In genomic region chr3:45666729-45667440, GRCh38 we compare ENCODE assay signal across 12 cellular contexts. TPM values are rescaled to one million over a fixed set of nuclear protein-coding genes. Genes with fewer than 3 reads are reported as not detected.
DNase-seq lines count a peak whose midpoint lies in the region; ATAC-seq, FAIRE-seq and TF ChIP-seq lines count a peak whose summit lies in the region.
"Had no signal": no experiment of that assay in that cellular context is flagged by ENCODE, and none has a peak within 500 bp of the region (broad histone marks: within the 10 kb centered on the region; RNA-seq: fewer than 3 reads in every experiment).

No MANE protein-coding gene starts in this region.

- peaks cover 56% of the 10 kb centered on the region for H3K4me1 Mint-ChIP-seq in activated CD4-positive, alpha-beta memory T cell treated with anti-CD3 and anti-CD28 coated beads, Interleukin-2, amount 10 ng/mL, durations not matched to agents 7 days and 5 days

- no peak overlapping the region for H3K4me3 Mint-ChIP-seq in activated CD4-positive, alpha-beta memory T cell treated with anti-CD3 and anti-CD28 coated beads, Interleukin-2, amount 10 ng/mL, durations not matched to agents 7 days and 5 days

- H3K27me3 ChIP-seq in foreskin keratinocyte (no peaks in the 10 kb centered on the region), skeletal muscle tissue (ENCODE audit: control insufficient read depth in 3 of 3, insufficient read depth in 3 of 3, low read length in 3 of 3) (no peaks in the 10 kb centered on the region), HAP-1 (ENCODE audit: low read depth) (no peaks in the 10 kb centered on the region)

- peak overlapping the region; percentile 20 for H3K27ac Mint-ChIP-seq in activated CD4-positive, alpha-beta memory T cell treated with anti-CD3 and anti-CD28 coated beads, Interleukin-2, amount 10 ng/mL, durations not matched to agents 7 days and 5 days
- H3K27ac Mint-ChIP-seq: IgD-negative memory B cell had no signal

- H3K9ac ChIP-seq in skeletal muscle tissue (ENCODE audit: low read depth in 1 of 3, low read length in 3 of 3), result no peak overlapping the region

- no peaks in the 10 kb centered on the region for H3K27me3 Mint-ChIP-seq in activated CD4-positive, alpha-beta memory T cell treated with anti-CD3 and anti-CD28 coated beads, Interleukin-2, amount 10 ng/mL, durations not matched to agents 7 days and 5 days
- H3K27me3 Mint-ChIP-seq: IgD-negative memory B cell had no signal

- H3K27ac ChIP-seq in foreskin keratinocyte, result no peak overlapping the region
- H3K27ac ChIP-seq in skeletal muscle tissue (ENCODE audit: low read depth, low read length), result peak overlapping the region; percentile 53

- H3K4me1 ChIP-seq in foreskin keratinocyte, result peaks cover 19% of the 10 kb centered on the region
- H3K4me1 ChIP-seq in skeletal muscle tissue (ENCODE audit: control insufficient read depth in 3 of 3, insufficient read depth in 3 of 3, low read length in 3 of 3), result peaks cover 32 to 40% (median 37%) of the 10 kb centered on the region in 3 donors
- no peaks in the 10 kb centered on the region for H3K4me1 ChIP-seq in HAP-1

- FAIRE-seq in GM12891 (lab: Jason Lieb, UNC), result no peak
- FAIRE-seq: GM12878, keratinocyte had no signal

- peaks cover 46% of the 10 kb centered on the region for H3K36me3 Mint-ChIP-seq in activated CD4-positive, alpha-beta memory T cell treated with anti-CD3 and anti-CD28 coated beads, Interleukin-2, amount 10 ng/mL, durations not matched to agents 7 days and 5 days (ENCODE audit: low read depth)

- no peaks in the 10 kb centered on the region for H3K9me3 ChIP-seq in skeletal muscle tissue (ENCODE audit: control insufficient read depth in 3 of 3, low read length in 3 of 3)
- no peaks in the 10 kb centered on the region for H3K9me3 ChIP-seq in HAP-1

- TF ChIP-seq CTCF in foreskin keratinocyte (conservative IDR thresholded peaks at IDR 0.05), result no peak

- H3K4me3 ChIP-seq in skeletal muscle tissue (ENCODE audit: low read length in 3 of 3) (no peak overlapping the region), HAP-1 (no peak overlapping the region)
- H3K4me3 ChIP-seq: GM12878 had no signal

- TF ChIP-seq POLR2A in GM12891 (IDR thresholded peaks at IDR 0.05; ENCODE audit: low read depth, low read length), result no peak

- DNase-seq in HS-27A (ENCODE audit: low read depth) (peak; percentile 92), foreskin keratinocyte (peak; percentile 55 to 72), GM12891 (ENCODE audit: insufficient read length, low spot score) (no peak), NCI-H446 treated with DMSO at 0.1 percent for 48 hours (lab: John Stamatoyannopoulos, UW) (no peak), HAP-1 (ENCODE audit: low spot score in 2 of 2) (no peak)
- no peak for DNase-seq in activated CD4-positive, alpha-beta memory T cell treated with anti-CD3 and anti-CD28 coated beads, Interleukin-2, amount 10 ng/mL, durations not matched to agents 7 days and 5 days
- DNase-seq: GOT3 had no signal

- POLR2A ChIA-PET in activated CD4-positive, alpha-beta memory T cell treated with anti-CD3 and anti-CD28 coated beads, Interleukin-2, amount 10 ng/mL, durations not matched to agents 7 days and 5 days (lab: Charles Lee), result interaction anchor here (0.6 to 3.3 kb wide), 6 partner anchors 10 to 72 kb away, joined by 3 to 20 read pairs (median 4); partner anchors contain the start of genes LIMD1 and SACM1L

- in situ Hi-C loops in HAP-1 (cut with MboI; ENCODE audit: low sequenced_read_pairs), result loop anchor here (25.0 kb wide), 1 partner anchor 455 kb away; no protein-coding TSS in a partner anchor

- ATAC-seq in foreskin keratinocyte (no peak), GM19035 (IDR thresholded peaks at IDR 0.05; ENCODE audit: unreplicated experiment) (no peak)
- ATAC-seq: GM12878 had no signal

- H3K9me3 Mint-ChIP-seq in activated CD4-positive, alpha-beta memory T cell treated with anti-CD3 and anti-CD28 coated beads, Interleukin-2, amount 10 ng/mL, durations not matched to agents 7 days and 5 days, result no peaks in the 10 kb centered on the region
- H3K9me3 Mint-ChIP-seq: IgD-negative memory B cell had no signal

- H3K36me3 ChIP-seq in skeletal muscle tissue (ENCODE audit: control insufficient read depth in 3 of 3, insufficient read depth in 3 of 3, low read length in 3 of 3), result peaks cover 5 to 27% (median 20%) of the 10 kb centered on the region in 3 donors
- H3K36me3 ChIP-seq in HAP-1 (replicated peaks), result peaks cover 53% of the 10 kb centered on the region

- CTCF ChIA-PET in activated CD4-positive, alpha-beta memory T cell treated with anti-CD3 and anti-CD28 coated beads, Interleukin-2, amount 10 ng/mL, durations not matched to agents 7 days and 5 days (lab: Charles Lee), result interaction anchor here (1.1 to 4.5 kb wide), 7 partner anchors 9 to 629 kb away, joined by 3 to 23 read pairs (median 7); partner anchors contain the start of gene SACM1L

TF ChIP-seq in GM12891, 5 proteins besides CTCF, POLR2A, EP300 and RAD21:
- TF ChIP-seq POLR2AphosphoS5 (IDR thresholded peaks at IDR 0.05; ENCODE audit: low read depth, low read length), result no peak
- TF ChIP-seq SPI1 (IDR thresholded peaks at IDR 0.05; ENCODE audit: low read depth, low read length), result no peak
- no peak for TF ChIP-seq PAX5 (IDR thresholded peaks at IDR 0.05; ENCODE audit: insufficient read depth, low read length, severe bottlenecking)
- TF ChIP-seq TAF1 (IDR thresholded peaks at IDR 0.05; ENCODE audit: low read depth, low read length), result no peak
- no peak for TF ChIP-seq POU2F2 (IDR thresholded peaks at IDR 0.05; ENCODE audit: low read depth, low read length)
TF ChIP-seq in GM12891: peak in this region for 0.

RNA-seq across cellular contexts. Expression of gene SACM1L, which starts 22.3 kb away (rescaled TPM):
- total RNA-seq in activated CD4-positive, alpha-beta memory T cell treated with anti-CD3 and anti-CD28 coated beads, Interleukin-2, amount 10 ng/mL, durations not matched to agents 7 days and 5 days, result 100 to 1,000 TPM; 101 to 103 TPM
- 27.9 and 30.8 TPM in 2 replicates for total RNA-seq in foreskin keratinocyte
- polyA plus RNA-seq in foreskin keratinocyte, result 10.5 and 13.0 TPM in 2 replicates
- total RNA-seq in skeletal muscle tissue, result 24.0 TPM
- 12.0 TPM for polyA plus RNA-seq in GM12891 (2012; ENCODE audit: low read depth, missing spikeins)

Comparison
In these comparisons a context has a peak if more than half of its experiments do, and no peak if none do; other contexts are left out.
1. DNase-seq: peak in HS-27A (single experiment) and foreskin keratinocyte (2 of 2); none in activated CD4-positive, alpha-beta memory T cell treated with anti-CD3 and anti-CD28 coated beads, Interleukin-2, amount 10 ng/mL, durations not matched to agents 7 days and 5 days (single experiment), GM12891 (single experiment), NCI-H446 treated with DMSO at 0.1 percent for 48 hours (single experiment) and HAP-1 (0 of 2).